ENCODE assay signal across 16 cellular contexts in genomic region chr22:44456661-44457412, GRCh38. TPM values are rescaled to one million over a fixed set of nuclear protein-coding genes. Genes with fewer than 3 reads are reported as not detected.
A peak's percentile ranks its signal among the peaks of the same experiment; 100 is the strongest.
DNase-seq lines count a peak whose midpoint lies in the region; ATAC-seq, FAIRE-seq and TF ChIP-seq lines count a peak whose summit lies in the region.
"Had no signal": no experiment of that assay in that cellular context is flagged by ENCODE, and none has a peak within 500 bp of the region (broad histone marks: within the 10 kb centered on the region; RNA-seq: fewer than 3 reads in every experiment).

No MANE protein-coding gene starts in this region.

- no peak overlapping the region for H2AFZ ChIP-seq in HepG2 (ENCODE audit: low read length)
- H2AFZ ChIP-seq: GM23338 had no signal

- peaks cover 0 to 5% (median 5%) of the 10 kb centered on the region in 3 donors for H3K9me3 Mint-ChIP-seq in T-cell
- peaks cover 5% of the 10 kb centered on the region for H3K9me3 Mint-ChIP-seq in central memory CD8-positive, alpha-beta T cell
- peaks cover 9% of the 10 kb centered on the region for H3K9me3 Mint-ChIP-seq in activated T-cell treated with anti-CD3 and anti-CD28 coated beads, Interleukin-2, amount 50 U/mL, for 4 hours
- H3K9me3 Mint-ChIP-seq: GM23338 had no signal

- 7% methylated on average over 6 of the region's 6 CpGs for WGBS in HepG2 (ENCODE audit: low lambda C conversion rate)
- WGBS in right lobe of liver (ENCODE audit: insufficient coverage, low coverage, low lambda C conversion rate, missing lambda C conversion rate): 56% methylated on average over 3 of the region's 6 CpGs

- in situ Hi-C loops in HepG2 (cut with HindIII; ENCODE audit: extremely low pct_ligation_motif_present, low pct_unique_long_range_greater_than_20kb): no loop called here

- DNase-seq in HepG2 (ENCODE audit: low spot score): no peak
- DNase-seq in right lobe of liver: no peak
- DNase-seq in T-cell: peak in 1 of 34 experiments; percentile 2
- no peak for DNase-seq in central memory CD8-positive, alpha-beta T cell (ENCODE audit: low spot score in 2 of 2)
- peak; percentile 40 to 52 for DNase-seq in vagina (ENCODE audit: extremely low spot score in 2 of 2)
- no peak for DNase-seq in effector CD8-positive, alpha-beta T cell (lab: John Stamatoyannopoulos, UW)
- DNase-seq in activated T-cell treated with anti-CD3 and anti-CD28 coated beads, Interleukin-2, amount 50 U/mL, for 4 hours: no peak
- DNase-seq: DMS79 treated with DMSO at 0.1 percent for 48 hours, NCI-H1048, NCI-H1694 treated with DMSO at 0.1 percent for 48 hours, PC-3 had no signal

- no peaks in the 10 kb centered on the region for H3K36me3 Mint-ChIP-seq in T-cell
- H3K36me3 Mint-ChIP-seq in central memory CD8-positive, alpha-beta T cell (ENCODE audit: insufficient read depth): peaks cover 8% of the 10 kb centered on the region
- H3K36me3 Mint-ChIP-seq in activated T-cell treated with anti-CD3 and anti-CD28 coated beads, Interleukin-2, amount 50 U/mL, for 4 hours (ENCODE audit: insufficient read depth): peaks cover 3% of the 10 kb centered on the region

- H3K79me2 ChIP-seq in HepG2 (ENCODE audit: insufficient read depth, low read length): no peaks in the 10 kb centered on the region

- intact Hi-C loops in HepG2 (cut with micrococcal nuclease; ENCODE audit: unreplicated experiment): no loop called here
- intact Hi-C loops in right lobe of liver (cut with DNase I): no loop called here
- intact Hi-C loops in vagina (cut with DNase I): no loop called here

- no peak for TF ChIP-seq CTCF in HepG2 (CRISPR knock-in tag; IDR thresholded peaks at IDR 0.05)
- no peak for TF ChIP-seq CTCF in right lobe of liver (IDR thresholded peaks at IDR 0.05)
- no peak for TF ChIP-seq CTCF in vagina (IDR thresholded peaks at IDR 0.05)

- H4K20me1 ChIP-seq in HepG2 (ENCODE audit: insufficient read depth, low read length): no peaks in the 10 kb centered on the region

- no peak for TF ChIP-seq EP300 in HepG2 (IDR thresholded peaks at IDR 0.05; ENCODE audit: low read depth in 2 of 2, low read length in 2 of 2)
- no peak for TF ChIP-seq EP300 in HepG2 (CRISPR knock-in tag; IDR thresholded peaks at IDR 0.05; ENCODE audit: borderline replicate concordance)

- ATAC-seq in HepG2 (no peak), right lobe of liver (no peak), T-cell (replicated peaks in 1 of 4) (no peak), GM21515 (IDR thresholded peaks at IDR 0.05; ENCODE audit: unreplicated experiment) (no peak)
- ATAC-seq in central memory CD8-positive, alpha-beta T cell (replicated peaks; ENCODE audit: extremely low read depth, poor library complexity, severe bottlenecking): no peak
- ATAC-seq in activated T-cell treated with anti-CD3 and anti-CD28 coated beads, Interleukin-2, amount 50 U/mL, for 4 hours: no peak
- ATAC-seq: GM23338, PC-3 had no signal

- H3K27me3 ChIP-seq in HepG2 (ENCODE audit: control insufficient read depth in 1 of 2, insufficient read depth in 2 of 2, low read length in 2 of 2): peaks cover 1 to 8% of the 10 kb centered on the region in 2 experiments; a peak in 2 of 5 replicates
- no peaks in the 10 kb centered on the region for H3K27me3 ChIP-seq in right lobe of liver
- no peaks in the 10 kb centered on the region for H3K27me3 ChIP-seq in vagina

- no TSS peak for BruUV-seq in HepG2 (replicated peaks; lab: Mats Ljungman, UMichigan)

- H3K36me3 ChIP-seq in HepG2 (replicated peaks in 1 of 2; ENCODE audit: control insufficient read depth in 1 of 2, insufficient read depth in 2 of 2, low read length in 2 of 2): no peaks in the 10 kb centered on the region
- H3K36me3 ChIP-seq in right lobe of liver: no peaks in the 10 kb centered on the region
- H3K36me3 ChIP-seq in vagina: no peaks in the 10 kb centered on the region

- no peaks in the 10 kb centered on the region for H3K27me3 Mint-ChIP-seq in T-cell
- no peaks in the 10 kb centered on the region for H3K27me3 Mint-ChIP-seq in central memory CD8-positive, alpha-beta T cell
- H3K27me3 Mint-ChIP-seq in activated T-cell treated with anti-CD3 and anti-CD28 coated beads, Interleukin-2, amount 50 U/mL, for 4 hours (ENCODE audit: low read depth): no peaks in the 10 kb centered on the region

- H3K4me3 ChIP-seq in HepG2 (replicated peaks in 1 of 3; ENCODE audit: insufficient read depth in 1 of 3, low read depth in 2 of 3, low read length in 3 of 3): no peak overlapping the region
- H3K4me3 ChIP-seq in right lobe of liver: no peak overlapping the region
- H3K4me3 ChIP-seq in vagina: no peak overlapping the region
- H3K4me3 ChIP-seq: GM23338 had no signal

- no peak overlapping the region for H3K4me3 Mint-ChIP-seq in T-cell
- no peak overlapping the region for H3K4me3 Mint-ChIP-seq in central memory CD8-positive, alpha-beta T cell
- no peak overlapping the region for H3K4me3 Mint-ChIP-seq in activated T-cell treated with anti-CD3 and anti-CD28 coated beads, Interleukin-2, amount 50 U/mL, for 4 hours
- H3K4me3 Mint-ChIP-seq: GM23338 had no signal

- no peak overlapping the region for H3K4me2 ChIP-seq in HepG2 (ENCODE audit: low read depth, low read length)
- H3K4me2 ChIP-seq: GM23338 had no signal

- H3K4me1 Mint-ChIP-seq in T-cell: peaks cover 30 to 73% (median 58%) of the 10 kb centered on the region in 3 donors
- H3K4me1 Mint-ChIP-seq in central memory CD8-positive, alpha-beta T cell: peaks cover 39% of the 10 kb centered on the region
- H3K4me1 Mint-ChIP-seq in activated T-cell treated with anti-CD3 and anti-CD28 coated beads, Interleukin-2, amount 50 U/mL, for 4 hours (ENCODE audit: low read depth): peaks cover 49% of the 10 kb centered on the region

- TF ChIP-seq POLR2A in HepG2 (IDR thresholded peaks at IDR 0.05; ENCODE audit: insufficient read depth in 1 of 2, low read depth in 2 of 2, low read length in 2 of 2) (no peak), right lobe of liver (IDR thresholded peaks at IDR 0.05) (no peak), vagina (IDR thresholded peaks at IDR 0.05) (no peak)

- TF ChIP-seq RAD21 in HepG2 (CRISPR knock-in tag; IDR thresholded peaks at IDR 0.05): no peak

- CTCF ChIA-PET in HepG2 (lab: Yijun Ruan, JAX; ENCODE audit: low intra/inter-chr PET ratio, low total read pairs): no interaction called here
- CTCF ChIA-PET in T-cell (lab: Charles Lee): no interaction called here

- H3K4me1 ChIP-seq in HepG2 (ENCODE audit: insufficient read depth, low read length) (no peaks in the 10 kb centered on the region), right lobe of liver (no peaks in the 10 kb centered on the region), vagina (no peaks in the 10 kb centered on the region)

- no peak for FAIRE-seq in HepG2 (lab: Jason Lieb, UNC)
- FAIRE-seq: G401.6, GM12891, GM19239 had no signal

- no peaks in the 10 kb centered on the region for H3K9me3 ChIP-seq in HepG2 (ENCODE audit: low read length)
- H3K9me3 ChIP-seq in right lobe of liver: no peaks in the 10 kb centered on the region
- no peaks in the 10 kb centered on the region for H3K9me3 ChIP-seq in vagina

- H3K27ac Mint-ChIP-seq in T-cell: peak overlapping the region; percentile 86 to 88
- H3K27ac Mint-ChIP-seq in central memory CD8-positive, alpha-beta T cell (ENCODE audit: low read depth): peak overlapping the region; percentile 80
- H3K27ac Mint-ChIP-seq: GM23338 had no signal

- no peak overlapping the region for H3K9ac ChIP-seq in HepG2 (ENCODE audit: insufficient read depth, low read depth, low read length)

- POLR2A ChIA-PET in HepG2 (lab: Yijun Ruan, JAX) (no interaction called here), T-cell (lab: Charles Lee) (no interaction called here)

- H3K27ac ChIP-seq in HepG2 (ENCODE audit: extremely low read length, insufficient read depth, low read length) (no peak overlapping the region), right lobe of liver (no peak overlapping the region), vagina (no peak overlapping the region)

TF ChIP-seq in HepG2, 621 proteins besides CTCF, POLR2A, EP300 and RAD21:
- peak; percentile 55 for TF ChIP-seq MAFF (IDR thresholded peaks at IDR 0.05; ENCODE audit: low read depth, low read length)
- no peak for TF ChIP-seq ZNF891 (CRISPR knock-in tag; IDR thresholded peaks at IDR 0.05)
- TF ChIP-seq ZEB1 (IDR thresholded peaks at IDR 0.05; ENCODE audit: insufficient replicate concordance, low read depth): no peak
- peak; percentile 42 to 66 for TF ChIP-seq MAFK (conservative IDR thresholded peaks at IDR 0.05 in 1 of 2, IDR thresholded peaks at IDR 0.05 in 1 of 2; ENCODE audit: low read length in 2 of 2)

RNA-seq across cellular contexts. Expression of gene RTL6, which starts 41.2 kb away (rescaled TPM):
- total RNA-seq in HepG2 (2016; rRNA removed; fragmentation: Illumina TruSeq; extraction: Trizol) (not detected in 2 replicates), right lobe of liver (1 to 10 TPM; 3.2 to 4.8 (median 4.2) TPM), T-cell (10 to 100 TPM in 4 of 5 donors, 1 to 10 TPM in 1; 8.9 to 27.9 (median 23.8) TPM), vagina (11.0 TPM)
- total RNA-seq in HepG2 (2016; cell fraction: cytosol; rRNA removed; fragmentation: Illumina TruSeq; extraction: Trizol; ENCODE audit: low read depth): not detected in 2 replicates
- not detected in 2 replicates for total RNA-seq in HepG2 (2016; cell fraction: insoluble cytoplasmic fraction; rRNA removed; fragmentation: Illumina TruSeq; extraction: Trizol)
- total RNA-seq in HepG2 (2016; cell fraction: membrane; rRNA removed; fragmentation: Illumina TruSeq; extraction: Trizol): not detected in 2 replicates
- total RNA-seq in HepG2 (2016; cell fraction: nucleus; rRNA removed; fragmentation: Illumina TruSeq; extraction: Trizol): not detected in 2 replicates
- not detected in 2 replicates for polyA plus RNA-seq in HepG2 (2011; rRNA removed)
- polyA plus RNA-seq in HepG2 (2011; cell fraction: cytosol; rRNA removed): not detected in 2 replicates
- polyA plus RNA-seq in HepG2 (2011; cell fraction: nucleus; rRNA removed): not detected in 2 replicates
- polyA plus RNA-seq in HepG2 (2012): not detected in 2 replicates
- not detected in 2 replicates for polyA plus RNA-seq in HepG2 (2016; cell fraction: cytosol; fragmentation: Illumina TruSeq; extraction: Trizol; ENCODE audit: low read depth)
- not detected in 2 replicates for polyA plus RNA-seq in HepG2 (2016; cell fraction: insoluble cytoplasmic fraction; fragmentation: Illumina TruSeq; extraction: Trizol; ENCODE audit: low read depth)
- polyA plus RNA-seq in HepG2 (2016; cell fraction: membrane; fragmentation: Illumina TruSeq; extraction: Trizol; ENCODE audit: low read depth): not detected in 2 replicates
- polyA plus RNA-seq in HepG2 (2016; cell fraction: nucleus; fragmentation: Illumina TruSeq; extraction: Trizol; ENCODE audit: insufficient read depth, low read depth): not detected in 2 replicates
- 75.9 TPM in 1 of 2 replicates, not detected in the other for polyA minus RNA-seq in HepG2 (2011; rRNA and poly(A)+ RNA removed; ENCODE audit: low replicate concordance)
- 0.20 and 0.62 TPM in 2 replicates for polyA minus RNA-seq in HepG2 (2011; cell fraction: cytosol; rRNA and poly(A)+ RNA removed)
- 0.25 and 0.26 TPM in 2 replicates for polyA minus RNA-seq in HepG2 (2011; cell fraction: nucleus; rRNA and poly(A)+ RNA removed)
- 1 to 10 TPM; 7.3 to 8.4 (median 7.9) TPM for total RNA-seq in activated T-cell treated with anti-CD3 and anti-CD28 coated beads, Interleukin-2, amount 50 U/mL, for 4 hours

Comparison
In these comparisons a context has a peak if more than half of its experiments do, and no peak if none do; other contexts are left out.
1. DNase-seq: peak in vagina (2 of 2); none in HepG2 (single experiment), right lobe of liver (0 of 3), central memory CD8-positive, alpha-beta T cell (0 of 2), effector CD8-positive, alpha-beta T cell (single experiment) and activated T-cell treated with anti-CD3 and anti-CD28 coated beads, Interleukin-2, amount 50 U/mL, for 4 hours (single experiment).